27 cellular contexts compared by ENCODE assay signal in the genomic region with DNA sequence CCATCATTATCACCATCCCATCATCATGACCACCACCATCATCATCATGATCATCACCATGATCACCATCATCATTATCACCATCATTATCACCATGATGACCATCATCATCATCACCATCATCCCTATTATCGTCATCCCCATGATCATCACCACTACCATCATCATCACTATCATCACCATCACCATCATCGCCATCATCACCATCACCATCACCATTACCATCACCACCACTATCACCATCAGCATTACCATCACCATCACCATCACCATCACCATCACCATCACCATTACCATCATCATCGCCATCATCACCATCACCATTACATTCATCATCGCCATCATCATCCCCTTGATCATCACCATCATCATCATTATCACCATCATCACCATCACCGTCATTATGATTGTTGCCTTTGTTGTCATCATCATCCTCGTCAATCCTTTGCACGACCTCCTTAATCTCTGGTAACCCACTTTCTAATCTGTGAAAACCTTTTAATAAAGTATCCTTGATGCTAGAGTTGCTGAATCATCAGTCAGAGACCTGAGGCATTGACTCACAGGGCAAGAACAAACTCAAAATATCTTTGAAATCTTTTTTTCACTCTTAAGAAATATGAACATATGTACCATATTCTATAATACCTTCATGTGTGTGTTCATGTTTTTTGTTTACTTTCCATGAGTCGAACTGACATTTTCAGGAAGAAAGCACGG.
"Had no signal": no experiment of that assay in that cellular context is flagged by ENCODE, and none has a peak within 500 bp of the region (broad histone marks: within the 10 kb centered on the region; RNA-seq: fewer than 3 reads in every experiment).

No MANE protein-coding gene starts in this region.

- H3K4me1 Mint-ChIP-seq: stimulated activated memory B cell treated with anti-CD40 and anti-IgM and Interleukin-4, amounts not matched to agents 10 μg/mL and 1 μg/mL and 100 μg/mL, for 72 hours had no signal

- H3K36me3 Mint-ChIP-seq: naive thymus-derived CD4-positive, alpha-beta T cell; neural progenitor cell; stimulated activated memory B cell treated with anti-CD40 and anti-IgM and Interleukin-4, amounts not matched to agents 10 μg/mL and 1 μg/mL and 100 μg/mL, for 72 hours; type B pancreatic cell had no signal

- H3K27ac Mint-ChIP-seq: effector memory CD8-positive, alpha-beta T cell; naive thymus-derived CD4-positive, alpha-beta T cell; nephron; neural progenitor cell; stimulated activated memory B cell treated with anti-CD40 and anti-IgM and Interleukin-4, amounts not matched to agents 10 μg/mL and 1 μg/mL and 100 μg/mL, for 72 hours; type B pancreatic cell had no signal

- H3K4me1 ChIP-seq: left lung, prostate gland, right atrium auricular region, spleen, testis, tibial artery had no signal

- H3K27me3 ChIP-seq: esophagus squamous epithelium, left lung, neural progenitor cell, right atrium auricular region, testis had no signal

- H3K9me3 Mint-ChIP-seq: effector memory CD8-positive, alpha-beta T cell; nephron; neural progenitor cell; stimulated activated memory B cell treated with anti-CD40 and anti-IgM and Interleukin-4, amounts not matched to agents 10 μg/mL and 1 μg/mL and 100 μg/mL, for 72 hours; type B pancreatic cell had no signal

- H3K27ac ChIP-seq: coronary artery, esophagus squamous epithelium, heart right ventricle, left lung, neural progenitor cell, prostate gland, right atrium auricular region, skin epidermis, spleen, testis, tibial artery had no signal

- H2AFZ ChIP-seq: neural progenitor cell had no signal

- ATAC-seq: effector memory CD8-positive, alpha-beta T cell; heart right ventricle; left cardiac atrium; left lung; naive thymus-derived CD4-positive, alpha-beta T cell; stimulated activated memory B cell treated with anti-CD40 and anti-IgM and Interleukin-4, amounts not matched to agents 10 μg/mL and 1 μg/mL and 100 μg/mL, for 72 hours; stimulated activated naive CD8-positive, alpha-beta T cell treated with anti-CD3 and anti-CD28 coated beads, Interleukin-15, Interleukin-2, amounts not matched to agents 100 U/mL and 50 U/mL, for 24 hours had no signal

- H3K4me3 ChIP-seq: coronary artery, esophagus squamous epithelium, heart right ventricle, left lung, neural progenitor cell, prostate gland, right atrium auricular region, skin epidermis, spleen, testis, tibial artery had no signal

- H3K9me3 ChIP-seq: esophagus squamous epithelium, heart right ventricle, left lung, prostate gland, right atrium auricular region, spleen, testis, tibial artery had no signal

- H3K27me3 Mint-ChIP-seq: stimulated activated memory B cell treated with anti-CD40 and anti-IgM and Interleukin-4, amounts not matched to agents 10 μg/mL and 1 μg/mL and 100 μg/mL, for 72 hours had no signal

- DNase-seq: effector memory CD8-positive, alpha-beta T cell; erythroblast; esophagus squamous epithelium; foreskin melanocyte; glutamatergic neuron; heart right ventricle; hippocampal formation; left cardiac atrium; left lung; mesenchymal stem cell; midbrain; naive thymus-derived CD4-positive, alpha-beta T cell; nucleus accumbens; spleen; stimulated activated CD4-positive, alpha-beta T cell treated with anti-CD3 and anti-CD28 coated beads, Interleukin-4, amount 100 ng/mL, for 4 hours; stimulated activated naive CD8-positive, alpha-beta T cell treated with anti-CD3 and anti-CD28 coated beads, Interleukin-15, Interleukin-2, amounts not matched to agents 100 U/mL and 50 U/mL, for 24 hours; substantia nigra; testis; tibial artery had no signal

- H3K4me2 ChIP-seq: neural progenitor cell had no signal

- H3K4me3 Mint-ChIP-seq: effector memory CD8-positive, alpha-beta T cell; naive thymus-derived CD4-positive, alpha-beta T cell; nephron; neural progenitor cell; stimulated activated memory B cell treated with anti-CD40 and anti-IgM and Interleukin-4, amounts not matched to agents 10 μg/mL and 1 μg/mL and 100 μg/mL, for 72 hours; type B pancreatic cell had no signal

- H3K36me3 ChIP-seq: esophagus squamous epithelium, heart right ventricle, left lung, neural progenitor cell, prostate gland, right atrium auricular region, spleen, tibial artery had no signal

- H3K9ac ChIP-seq: neural progenitor cell had no signal
